8 cellular contexts compared by ENCODE assay signal in genomic region chr6:134247271-134247833, GRCh38.
DNase-seq lines count a peak whose midpoint lies in the region; ATAC-seq and TF ChIP-seq lines count a peak whose summit lies in the region.

No MANE protein-coding gene starts in this region.

- H3K27me3 Mint-ChIP-seq in Caco-2 (ENCODE audit: insufficient read depth, unreplicated experiment), result no peaks in the 10 kb centered on the region

- intact Hi-C loops in mucosa of descending colon (cut with DNase I, micrococcal nuclease), result no loop called here
- intact Hi-C loops in testis (cut with DNase I; ENCODE audit: low total_unique reads), result no loop called here
- intact Hi-C loops in prostate gland (cut with DNase I), result no loop called here
- intact Hi-C loops in Caco-2 (cut with micrococcal nuclease; ENCODE audit: unreplicated experiment), result no loop called here

- no peak overlapping the region for H3K4me3 Mint-ChIP-seq in Caco-2 (ENCODE audit: unreplicated experiment)

- no peaks in the 10 kb centered on the region for H3K36me3 ChIP-seq in mucosa of descending colon (ENCODE audit: low read depth)
- no peaks in the 10 kb centered on the region for H3K36me3 ChIP-seq in testis (ENCODE audit: low read depth, missing control alignments)
- H3K36me3 ChIP-seq in prostate gland, result no peaks in the 10 kb centered on the region
- H3K36me3 ChIP-seq in Caco-2 (ENCODE audit: control insufficient read depth, insufficient read depth, low read length), result no peaks in the 10 kb centered on the region

- H3K4me1 Mint-ChIP-seq in Caco-2 (ENCODE audit: low read depth, unreplicated experiment), result peaks cover 18% of the 10 kb centered on the region

- H3K27me3 ChIP-seq in testis, result no peaks in the 10 kb centered on the region
- no peaks in the 10 kb centered on the region for H3K27me3 ChIP-seq in prostate gland (replicated peaks; ENCODE audit: insufficient read depth)
- H3K27me3 ChIP-seq in Caco-2 (replicated peaks; ENCODE audit: control insufficient read depth, insufficient read depth, low read length), result no peaks in the 10 kb centered on the region

- H3K27ac ChIP-seq in testis (peak overlapping the region in 1 of 2 donors; percentile 8), prostate gland (no peak overlapping the region)

- H3K4me1 ChIP-seq in mucosa of descending colon (ENCODE audit: low read depth) (no peaks in the 10 kb centered on the region), testis (peaks cover 35% of the 10 kb centered on the region), prostate gland (replicated peaks) (no peaks in the 10 kb centered on the region), Caco-2 (peaks cover 20% of the 10 kb centered on the region)

- no peak overlapping the region for H3K4me3 ChIP-seq in mucosa of descending colon
- H3K4me3 ChIP-seq in testis, result no peak overlapping the region
- no peak overlapping the region for H3K4me3 ChIP-seq in prostate gland
- H3K4me3 ChIP-seq in Caco-2 (ENCODE audit: low read depth, low read length), result no peak overlapping the region

- H3K9me3 ChIP-seq in mucosa of descending colon (no peaks in the 10 kb centered on the region), testis (no peaks in the 10 kb centered on the region), prostate gland (no peaks in the 10 kb centered on the region), Caco-2 (no peaks in the 10 kb centered on the region)

- no peak overlapping the region for H3K27ac Mint-ChIP-seq in Caco-2 (ENCODE audit: unreplicated experiment)

- ATAC-seq in GM19351 (IDR thresholded peaks at IDR 0.05; ENCODE audit: unreplicated experiment) (peak; percentile 87), HG03196 (IDR thresholded peaks at IDR 0.05; ENCODE audit: unreplicated experiment) (peak; percentile 97), mucosa of descending colon (peak; percentile 90)

- no peaks in the 10 kb centered on the region for H3K9me3 Mint-ChIP-seq in Caco-2 (ENCODE audit: unreplicated experiment)

- no peak for TF ChIP-seq CTCF in mucosa of descending colon (IDR thresholded peaks at IDR 0.05)
- no peak for TF ChIP-seq CTCF in testis (IDR thresholded peaks at IDR 0.05)
- no peak for TF ChIP-seq CTCF in prostate gland (IDR thresholded peaks at IDR 0.05)
- no peak for TF ChIP-seq CTCF in Caco-2 (IDR thresholded peaks at IDR 0.05; ENCODE audit: insufficient read depth in 1 of 2, low read depth in 1 of 2, low read length in 1 of 2, severe bottlenecking in 1 of 2, unreplicated experiment in 1 of 2)

- TF ChIP-seq POLR2A in testis (IDR thresholded peaks at IDR 0.05), result no peak
- no peak for TF ChIP-seq POLR2A in prostate gland (IDR thresholded peaks at IDR 0.05)

- CTCF ChIA-PET in Caco-2 (lab: Charles Lee), result no interaction called here

- peaks cover 10% of the 10 kb centered on the region for H3K36me3 Mint-ChIP-seq in Caco-2 (ENCODE audit: insufficient read depth, unreplicated experiment)

- BruUV-seq in Caco-2 (replicated peaks; lab: Mats Ljungman, UMichigan), result no TSS peak

- peak; percentile 72 for DNase-seq in activated CD8-positive, alpha-beta memory T cell treated with anti-CD3 and anti-CD28 coated beads for 24 hours
- DNase-seq in mucosa of descending colon (peak in 1 of 3 donors; percentile 38), AG08395 (ENCODE audit: low spot score) (no peak), testis (no peak), prostate gland (ENCODE audit: low spot score) (no peak), Caco-2 (no peak)

- POLR2A ChIA-PET in Caco-2 (lab: Charles Lee), result no interaction called here

- 90 to 91% methylated on average over 5 of the region's 5 CpGs for WGBS in testis, 2 donors
- 45% methylated on average over 5 of the region's 5 CpGs for WGBS in prostate gland
